Comparison of ENCODE assay signal across 8 cellular contexts in the genomic region with DNA sequence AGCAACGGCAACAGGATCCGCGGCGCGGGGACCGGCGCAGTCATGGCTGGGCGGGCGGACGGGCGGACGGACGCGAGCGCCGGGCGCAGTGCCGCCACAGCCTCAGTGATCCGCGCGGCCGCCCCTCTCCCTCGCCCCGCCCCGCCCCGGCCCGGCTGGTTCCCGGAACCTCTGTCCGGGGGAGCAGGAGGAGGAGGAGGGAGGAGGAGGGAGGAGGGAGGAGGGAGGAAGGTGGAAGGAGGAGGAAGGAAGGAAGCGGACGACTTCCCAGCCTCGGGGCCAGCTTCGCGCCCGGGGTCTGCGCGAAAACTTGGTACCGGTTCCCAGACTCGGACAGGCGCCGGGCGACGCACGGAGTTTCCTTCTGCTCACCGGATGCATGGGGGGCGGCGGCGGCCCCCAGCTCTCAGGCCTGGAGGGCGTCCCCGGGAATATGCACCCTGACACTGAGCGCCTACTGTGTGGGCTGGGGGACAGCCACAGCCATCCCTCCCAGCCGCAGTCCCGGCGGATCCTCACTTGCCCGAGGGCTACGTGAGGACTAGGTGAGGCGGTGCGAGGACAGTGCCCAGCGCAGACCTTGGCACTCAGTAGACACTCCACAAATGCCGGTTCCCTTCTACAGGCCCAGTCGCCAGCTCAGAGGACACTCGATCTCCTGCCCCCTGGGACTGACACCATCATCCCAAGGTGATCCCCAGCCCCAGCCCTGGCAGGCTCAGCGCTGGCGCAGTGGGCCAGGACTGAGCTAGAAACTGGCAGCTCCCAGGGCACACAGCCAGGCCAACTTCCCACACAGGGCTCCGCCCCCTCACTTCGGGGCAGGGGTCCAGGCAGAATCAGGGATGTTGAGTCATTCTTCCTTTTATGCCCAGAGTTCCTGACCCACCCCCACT. TPM values are rescaled to one million over a fixed set of nuclear protein-coding genes. Genes with fewer than 3 reads are reported as not detected.
A peak's percentile ranks its signal among the peaks of the same experiment; 100 is the strongest.
DNase-seq lines count a peak whose midpoint lies in the region; ATAC-seq, FAIRE-seq and TF ChIP-seq lines count a peak whose summit lies in the region.

SHISA5 (minus strand) TSS at position 124 of the 896 bp plus-strand sequence; CDS start at position 44, 80 bp downstream.

- CTCF ChIA-PET in HepG2 (lab: Yijun Ruan, JAX; ENCODE audit: low intra/inter-chr PET ratio, low total read pairs) = no interaction called here

- POLR2A ChIA-PET in HepG2 (lab: Yijun Ruan, JAX) = interaction anchor here (1.0 to 1.5 kb wide), 3 partner anchors 31 to 65 kb away, joined by 3 to 12 read pairs (median 3); partner anchors contain the start of genes ATRIP, CCDC51 and TMA7

- FAIRE-seq in HepG2 (lab: Jason Lieb, UNC) = no peak

- no peaks in the 10 kb centered on the region for H4K20me1 ChIP-seq in HepG2 (ENCODE audit: insufficient read depth, low read length)

- BruUV-seq in HepG2 (replicated peaks; lab: Mats Ljungman, UMichigan) = no TSS peak

- H3K36me3 ChIP-seq in HepG2 (replicated peaks in 1 of 2; ENCODE audit: control insufficient read depth in 1 of 2, insufficient read depth in 2 of 2, low read length in 2 of 2) = no peaks in the 10 kb centered on the region

- 8% methylated on average over 34 of the region's 66 CpGs for WGBS in HepG2 (ENCODE audit: low lambda C conversion rate)

- peaks cover 46% of the 10 kb centered on the region for H3K4me1 ChIP-seq in HepG2 (ENCODE audit: insufficient read depth, low read length)

- H3K79me2 ChIP-seq in HepG2 (ENCODE audit: insufficient read depth, low read length) = no peaks in the 10 kb centered on the region

- no peak for TF ChIP-seq EP300 in HepG2 (IDR thresholded peaks at IDR 0.05; ENCODE audit: low read depth in 2 of 2, low read length in 2 of 2)
- TF ChIP-seq EP300 in HepG2 (CRISPR knock-in tag; IDR thresholded peaks at IDR 0.05; ENCODE audit: borderline replicate concordance) = no peak

- H3K4me2 ChIP-seq in HepG2 (ENCODE audit: low read depth, low read length) = peak within 1 kb of the TSS; percentile 92

- DNase-seq in GM10266 (ENCODE audit: extremely low spot score) (peak; percentile 71), LNCaP clone FGC (ENCODE audit: low read depth) (no peak), dorsolateral prefrontal cortex (peak in 9 of 10 donors; percentile 35 to 82 (median 64)), HepG2 (ENCODE audit: low spot score) (no peak)
- peak; percentile 47 for DNase-seq in activated CD4-positive, alpha-beta T cell treated with anti-CD3 and anti-CD28 coated beads, Interleukin-2, amount 50 U/mL, for 1 hour
- peak; percentile 46 to 57 for DNase-seq in stimulated activated CD4-positive, alpha-beta T cell treated with anti-CD3 and anti-CD28 coated beads, Interleukin-2, amount 100 ng/mL, for 48 hours

- TF ChIP-seq CTCF in GM10266 (IDR thresholded peaks at IDR 0.05; ENCODE audit: control insufficient read depth, insufficient read depth, low read depth, missing control alignments) (no peak), LNCaP clone FGC (IDR thresholded peaks at IDR 0.05; ENCODE audit: control insufficient read depth, extremely low read depth, insufficient read depth) (no peak), dorsolateral prefrontal cortex (IDR thresholded peaks at IDR 0.05 in 54 of 56, conservative IDR thresholded peaks at IDR 0.05 in 2 of 56; ENCODE audit: low read depth in 1 of 56, partially characterized antibody in 56 of 56) (peak in 2 of 56 donors; percentile 12 to 24), HepG2 (CRISPR knock-in tag; IDR thresholded peaks at IDR 0.05) (no peak)

- ATAC-seq in HepG2 (peak; percentile 55), GM18907 (IDR thresholded peaks at IDR 0.05; ENCODE audit: unreplicated experiment) (no peak), HG02623 (IDR thresholded peaks at IDR 0.05; ENCODE audit: unreplicated experiment) (no peak)

- no peak for TF ChIP-seq RAD21 in HepG2 (CRISPR knock-in tag; IDR thresholded peaks at IDR 0.05)

- H3K9me3 ChIP-seq in HepG2 (ENCODE audit: low read length) = no peaks in the 10 kb centered on the region

- H3K27ac ChIP-seq in dorsolateral prefrontal cortex (peak within 1 kb of the TSS; percentile 26 to 95 (median 89)), HepG2 (ENCODE audit: extremely low read length, insufficient read depth, low read length) (no peak within 1 kb of the TSS)

- H3K27me3 ChIP-seq in dorsolateral prefrontal cortex (no peaks in the 10 kb centered on the region), HepG2 (ENCODE audit: control insufficient read depth in 1 of 2, insufficient read depth in 2 of 2, low read length in 2 of 2) (peaks cover 0 to 8% of the 10 kb centered on the region in 2 experiments; a peak in 1 of 5 replicates)

- peak within 1 kb of the TSS; percentile 72 for H3K4me3 ChIP-seq in LNCaP clone FGC (ENCODE audit: low read depth, low read length)
- peak within 1 kb of the TSS; percentile 55 to 88 (median 76) for H3K4me3 ChIP-seq in dorsolateral prefrontal cortex
- peak within 1 kb of the TSS; percentile 59 to 77 (median 71) for H3K4me3 ChIP-seq in HepG2 (replicated peaks in 1 of 3; ENCODE audit: insufficient read depth in 1 of 3, low read depth in 2 of 3, low read length in 3 of 3)

- peak within 1 kb of the TSS; percentile 49; the same call in 1 of the 2 replicates for H3K9ac ChIP-seq in HepG2 (ENCODE audit: insufficient read depth, low read depth, low read length)

- in situ Hi-C loops in HepG2 (cut with HindIII; ENCODE audit: extremely low pct_ligation_motif_present, low pct_unique_long_range_greater_than_20kb) = loop anchor here (5.0 kb wide), 1 partner anchor 37 kb away; a partner anchor contains a TSS

- intact Hi-C loops in dorsolateral prefrontal cortex (cut with DNase I) (loop anchor here in 1 of 2 donors (1.0 kb wide), 1 partner anchor 31 kb away; no protein-coding TSS in a partner anchor), HepG2 (cut with micrococcal nuclease; ENCODE audit: unreplicated experiment) (no loop called here)

- no peak within 1 kb of the TSS for H2AFZ ChIP-seq in HepG2 (ENCODE audit: low read length)

- no peak for TF ChIP-seq POLR2A in HepG2 (IDR thresholded peaks at IDR 0.05; ENCODE audit: insufficient read depth in 1 of 2, low read depth in 2 of 2, low read length in 2 of 2)

TF ChIP-seq in HepG2, 621 proteins besides CTCF, POLR2A, EP300 and RAD21 (continues in another document):
- TF ChIP-seq HNRNPL (IDR thresholded peaks at IDR 0.05; ENCODE audit: low read depth, low read length) = peak; percentile 67; the same call in 1 of the 2 replicates
- peak; percentile 39 for TF ChIP-seq HNRNPLL (IDR thresholded peaks at IDR 0.05; ENCODE audit: low read depth, low read length, poor library complexity, severe bottlenecking)
- 0 out of 2 replicates have a peak, but pooled peaks have one; percentile 43 for TF ChIP-seq PCBP1 (IDR thresholded peaks at IDR 0.05; ENCODE audit: borderline replicate concordance, low read depth, low read length)
- 0 out of 2 replicates have a peak, but pooled peaks have one; percentile 19 for TF ChIP-seq ZKSCAN1 (IDR thresholded peaks at IDR 0.05; ENCODE audit: low read length)
- peak; percentile 38; the same call in 1 of the 2 replicates for TF ChIP-seq MYPOP (CRISPR knock-in tag; IDR thresholded peaks at IDR 0.05)
- no peak for TF ChIP-seq JUNB (CRISPR knock-in tag; IDR thresholded peaks at IDR 0.05; ENCODE audit: borderline replicate concordance)
- peak; percentile 36 for TF ChIP-seq AGO1 (IDR thresholded peaks at IDR 0.05; ENCODE audit: low read depth, low read length, poor library complexity, severe bottlenecking)
- TF ChIP-seq GABPB1 (CRISPR knock-in tag; IDR thresholded peaks at IDR 0.05) = peak; percentile 52; the same call in 1 of the 2 replicates
- TF ChIP-seq SP4 (CRISPR knock-in tag; IDR thresholded peaks at IDR 0.05) = 0 out of 2 replicates have a peak, but pooled peaks have one; percentile 5

RNA-seq across cellular contexts. Expression of gene SHISA5, which starts in this region (rescaled TPM):
- total RNA-seq in dorsolateral prefrontal cortex (100 to 1,000 TPM in 56 of 120 experiments, 10 to 100 TPM in 64; 71.6 to 162 (median 99.2) TPM), HepG2 (2016; rRNA removed; fragmentation: Illumina TruSeq; extraction: Trizol) (74.3 and 91.4 TPM in 2 replicates)
- total RNA-seq in HepG2 (2016; cell fraction: cytosol; rRNA removed; fragmentation: Illumina TruSeq; extraction: Trizol; ENCODE audit: low read depth) = 90.2 and 104 TPM in 2 replicates
- 67.1 and 95.9 TPM in 2 replicates for total RNA-seq in HepG2 (2016; cell fraction: insoluble cytoplasmic fraction; rRNA removed; fragmentation: Illumina TruSeq; extraction: Trizol)
- total RNA-seq in HepG2 (2016; cell fraction: membrane; rRNA removed; fragmentation: Illumina TruSeq; extraction: Trizol) = 162 and 190 TPM in 2 replicates
- 45.3 and 51.5 TPM in 2 replicates for total RNA-seq in HepG2 (2016; cell fraction: nucleus; rRNA removed; fragmentation: Illumina TruSeq; extraction: Trizol)
- polyA plus RNA-seq in HepG2 (2011; rRNA removed) = 75.8 and 83.0 TPM in 2 replicates
- polyA plus RNA-seq in HepG2 (2011; cell fraction: cytosol; rRNA removed) = 82.9 and 103 TPM in 2 replicates
- 54.8 and 59.4 TPM in 2 replicates for polyA plus RNA-seq in HepG2 (2011; cell fraction: nucleus; rRNA removed)
- 68.4 and 68.8 TPM in 2 replicates for polyA plus RNA-seq in HepG2 (2012)
- 116 and 135 TPM in 2 replicates for polyA plus RNA-seq in HepG2 (2016; cell fraction: cytosol; fragmentation: Illumina TruSeq; extraction: Trizol; ENCODE audit: low read depth)
- polyA plus RNA-seq in HepG2 (2016; cell fraction: insoluble cytoplasmic fraction; fragmentation: Illumina TruSeq; extraction: Trizol; ENCODE audit: low read depth) = 71.7 and 96.4 TPM in 2 replicates
- 203 and 209 TPM in 2 replicates for polyA plus RNA-seq in HepG2 (2016; cell fraction: membrane; fragmentation: Illumina TruSeq; extraction: Trizol; ENCODE audit: low read depth)
- polyA plus RNA-seq in HepG2 (2016; cell fraction: nucleus; fragmentation: Illumina TruSeq; extraction: Trizol; ENCODE audit: insufficient read depth, low read depth) = 89.8 and 103 TPM in 2 replicates
- 147 and 175 TPM in 2 replicates for polyA minus RNA-seq in HepG2 (2011; rRNA and poly(A)+ RNA removed; ENCODE audit: low replicate concordance)
- polyA minus RNA-seq in HepG2 (2011; cell fraction: cytosol; rRNA and poly(A)+ RNA removed) = 34.9 and 49.9 TPM in 2 replicates
- polyA minus RNA-seq in HepG2 (2011; cell fraction: nucleus; rRNA and poly(A)+ RNA removed) = 11.2 and 15.8 TPM in 2 replicates

Comparison
In these comparisons a context has a peak if more than half of its experiments do, and no peak if none do; other contexts are left out.
1. DNase-seq: peak in GM10266 (single experiment), activated CD4-positive, alpha-beta T cell treated with anti-CD3 and anti-CD28 coated beads, Interleukin-2, amount 50 U/mL, for 1 hour (single experiment), dorsolateral prefrontal cortex (9 of 10) and stimulated activated CD4-positive, alpha-beta T cell treated with anti-CD3 and anti-CD28 coated beads, Interleukin-2, amount 100 ng/mL, for 48 hours (2 of 2); none in LNCaP clone FGC (single experiment) and HepG2 (single experiment).
2. Peak in every context shown above with its lines, with median percentiles within 50 percentile points of each other: H3K4me3 ChIP-seq.